ENCODE assay signal across 11 cellular contexts in genomic region chr6:15505463-15505918, GRCh38.
DNase-seq lines count a peak whose midpoint lies in the region; ATAC-seq and TF ChIP-seq lines count a peak whose summit lies in the region.
"Had no signal": no experiment of that assay in that cellular context is flagged by ENCODE, and none has a peak within 500 bp of the region (broad histone marks: within the 10 kb centered on the region; RNA-seq: fewer than 3 reads in every experiment).

No MANE protein-coding gene starts in this region.

- peaks cover 22% of the 10 kb centered on the region for H3K4me1 Mint-ChIP-seq in CD14-positive monocyte
- no peaks in the 10 kb centered on the region for H3K4me1 Mint-ChIP-seq in activated naive CD8-positive, alpha-beta T cell treated with anti-CD3 and anti-CD28 coated beads for 36 hours
- peaks cover 3% of the 10 kb centered on the region for H3K4me1 Mint-ChIP-seq in T-helper 2 cell treated with Interferon-gamma antibody and Interleukin-4, amounts not matched to agents 5 μg/mL and 100 μg/mL, for 36 hours (ENCODE audit: low read depth)

- no peak for TF ChIP-seq POLR2A in gastroesophageal sphincter (IDR thresholded peaks at IDR 0.05)

- TF ChIP-seq EP300 in gastroesophageal sphincter (IDR thresholded peaks at IDR 0.05) = no peak

- H3K4me1 ChIP-seq in gastroesophageal sphincter (peaks cover 2 to 52% (median 15%) of the 10 kb centered on the region in 3 donors), rectal smooth muscle tissue (ENCODE audit: control insufficient read depth, insufficient read depth, low read length) (peaks cover 18% of the 10 kb centered on the region)

- H3K9me3 Mint-ChIP-seq in CD14-positive monocyte = peaks cover 0 to 3% (median 0%) of the 10 kb centered on the region in 7 donors
- no peaks in the 10 kb centered on the region for H3K9me3 Mint-ChIP-seq in activated naive CD8-positive, alpha-beta T cell treated with anti-CD3 and anti-CD28 coated beads for 36 hours
- H3K9me3 Mint-ChIP-seq in T-helper 2 cell treated with Interferon-gamma antibody and Interleukin-4, amounts not matched to agents 5 μg/mL and 100 μg/mL, for 36 hours = no peaks in the 10 kb centered on the region

- H3K4me3 Mint-ChIP-seq in CD14-positive monocyte = no peak overlapping the region
- no peak overlapping the region for H3K4me3 Mint-ChIP-seq in activated naive CD8-positive, alpha-beta T cell treated with anti-CD3 and anti-CD28 coated beads for 36 hours
- no peak overlapping the region for H3K4me3 Mint-ChIP-seq in T-helper 2 cell treated with Interferon-gamma antibody and Interleukin-4, amounts not matched to agents 5 μg/mL and 100 μg/mL, for 36 hours
- H3K4me3 Mint-ChIP-seq: CD4-positive, alpha-beta memory T cell had no signal

- H3K27ac ChIP-seq in gastroesophageal sphincter = peak overlapping the region; percentile 4 to 83 (median 80)
- H3K27ac ChIP-seq in rectal smooth muscle tissue (ENCODE audit: low read depth, low read length) = peak overlapping the region; percentile 68

- peaks cover 0 to 3% (median 0%) of the 10 kb centered on the region in 3 donors for H3K27me3 Mint-ChIP-seq in CD14-positive monocyte (ENCODE audit: low read depth in 3 of 3)
- no peaks in the 10 kb centered on the region for H3K27me3 Mint-ChIP-seq in activated naive CD8-positive, alpha-beta T cell treated with anti-CD3 and anti-CD28 coated beads for 36 hours
- no peaks in the 10 kb centered on the region for H3K27me3 Mint-ChIP-seq in T-helper 2 cell treated with Interferon-gamma antibody and Interleukin-4, amounts not matched to agents 5 μg/mL and 100 μg/mL, for 36 hours (ENCODE audit: low read depth)
- H3K27me3 Mint-ChIP-seq: CD4-positive, alpha-beta memory T cell had no signal

- H3K36me3 ChIP-seq in gastroesophageal sphincter (peaks cover 0 to 50% of the 10 kb centered on the region in 2 donors), rectal smooth muscle tissue (ENCODE audit: control insufficient read depth, insufficient read depth, low read length) (peaks cover 12% of the 10 kb centered on the region)

- H3K27me3 ChIP-seq in gastroesophageal sphincter (no peaks in the 10 kb centered on the region), rectal smooth muscle tissue (ENCODE audit: control insufficient read depth, insufficient read depth, low read length) (no peaks in the 10 kb centered on the region)

- TF ChIP-seq CTCF in CD14-positive monocyte (IDR thresholded peaks at IDR 0.05) (no peak), gastroesophageal sphincter (IDR thresholded peaks at IDR 0.05) (peak in 1 of 4 experiments; percentile 16)

- peaks cover 87 to 99% of the 10 kb centered on the region in 2 donors for H3K36me3 Mint-ChIP-seq in CD14-positive monocyte
- H3K36me3 Mint-ChIP-seq in activated naive CD8-positive, alpha-beta T cell treated with anti-CD3 and anti-CD28 coated beads for 36 hours = peaks cover 7% of the 10 kb centered on the region
- H3K36me3 Mint-ChIP-seq in T-helper 2 cell treated with Interferon-gamma antibody and Interleukin-4, amounts not matched to agents 5 μg/mL and 100 μg/mL, for 36 hours (ENCODE audit: low read depth) = peaks cover 43% of the 10 kb centered on the region

- 79 to 94% methylated on average over 5 to 6 of the region's 18 CpGs for WGBS in gastroesophageal sphincter (ENCODE audit: low coverage in 1 of 2), 2 donors

- intact Hi-C loops in CD14-positive monocyte (cut with micrococcal nuclease) = no loop called here

- no peak overlapping the region for H3K9ac ChIP-seq in rectal smooth muscle tissue (ENCODE audit: low read length)

- ATAC-seq in gastroesophageal sphincter = no peak
- ATAC-seq in HG02763 (IDR thresholded peaks at IDR 0.05; ENCODE audit: unreplicated experiment) = no peak

- H3K27ac Mint-ChIP-seq in CD14-positive monocyte = peak overlapping the region in 5 of 7 donors; percentile 42 to 92 (median 68)
- peak overlapping the region; percentile 21 for H3K27ac Mint-ChIP-seq in activated naive CD8-positive, alpha-beta T cell treated with anti-CD3 and anti-CD28 coated beads for 36 hours
- no peak overlapping the region for H3K27ac Mint-ChIP-seq in T-helper 2 cell treated with Interferon-gamma antibody and Interleukin-4, amounts not matched to agents 5 μg/mL and 100 μg/mL, for 36 hours

- no peaks in the 10 kb centered on the region for H3K9me3 ChIP-seq in gastroesophageal sphincter

- H3K4me3 ChIP-seq in gastroesophageal sphincter = peak overlapping the region in 1 of 2 donors; percentile 42
- peak overlapping the region; percentile 55 for H3K4me3 ChIP-seq in rectal smooth muscle tissue (ENCODE audit: low read length)

- DNase-seq in CD14-positive monocyte (ENCODE audit: low spot score) = no peak
- no peak for DNase-seq in activated naive CD8-positive, alpha-beta T cell treated with anti-CD3 and anti-CD28 coated beads for 36 hours
- no peak for DNase-seq in T-helper 2 cell treated with Interferon-gamma antibody and Interleukin-4, amounts not matched to agents 5 μg/mL and 100 μg/mL, for 36 hours (ENCODE audit: low spot score)
- no peak for DNase-seq in 8988T
- no peak for DNase-seq in GDM1 (lab: John Stamatoyannopoulos, UW)
- DNase-seq: activated gamma-delta T cell treated with Interleukin-2 at 50 U/mL for 16 hours; CD4-positive, alpha-beta memory T cell; stimulated activated naive CD4-positive, alpha-beta T cell treated with Interleukin-2 at 50 U/mL for 16 hours had no signal
